In genomic region chr6:140538926-140539325, GRCh38 we compare ENCODE assay signal across 13 cellular contexts.
A peak's percentile ranks its signal among the peaks of the same experiment; 100 is the strongest.
DNase-seq lines count a peak whose midpoint lies in the region; TF ChIP-seq lines count a peak whose summit lies in the region.
"Had no signal": no experiment of that assay in that cellular context is flagged by ENCODE, and none has a peak within 500 bp of the region (broad histone marks: within the 10 kb centered on the region; RNA-seq: fewer than 3 reads in every experiment).

No MANE protein-coding gene starts in this region.

- H3K9me3 Mint-ChIP-seq in osteocyte (ENCODE audit: unreplicated experiment) (peaks cover 15% of the 10 kb centered on the region), H9 (peaks cover 15 to 17% of the 10 kb centered on the region in 2 experiments)

- no peak overlapping the region for H2BK5ac ChIP-seq in H9 (ENCODE audit: insufficient read length, low read length)

- TF ChIP-seq CTCF in C4-2B (conservative IDR thresholded peaks at IDR 0.05) (0 out of 2 replicates have a peak, but pooled peaks have one; percentile 8), choroid plexus epithelial cell (conservative IDR thresholded peaks at IDR 0.05; ENCODE audit: low read depth, low read length) (peak; percentile 13), osteocyte (IDR thresholded peaks at IDR 0.05) (no peak), H9 (conservative IDR thresholded peaks at IDR 0.05) (no peak)

- H3K36me3 ChIP-seq in MG63, result peaks cover 21% of the 10 kb centered on the region
- H3K36me3 ChIP-seq: BLaER1, ovary had no signal

- H3K56ac ChIP-seq in H9 (ENCODE audit: insufficient read length, low read depth, low read length), result no peak overlapping the region

- H2BK20ac ChIP-seq in H9 (ENCODE audit: low read depth, low read length, poor library complexity, severe bottlenecking), result no peak overlapping the region

- H3K27me3 ChIP-seq in MG63, result no peaks in the 10 kb centered on the region
- no peaks in the 10 kb centered on the region for H3K27me3 ChIP-seq in H9 (ENCODE audit: insufficient read depth, low read length)
- H3K27me3 ChIP-seq: BLaER1, ovary had no signal

- no peak overlapping the region for H3T11ph ChIP-seq in H9 (ENCODE audit: low read length)

- H3K9me3 ChIP-seq in MG63 (peaks cover 24% of the 10 kb centered on the region), H9 (ENCODE audit: control insufficient read depth, low read depth, low read length) (no peaks in the 10 kb centered on the region)
- H3K9me3 ChIP-seq: ovary had no signal

- no peaks in the 10 kb centered on the region for H3K79me1 ChIP-seq in H9 (ENCODE audit: insufficient read depth, low read depth, low read length, poor library complexity, severe bottlenecking)

- H3K27ac Mint-ChIP-seq in osteocyte (ENCODE audit: unreplicated experiment) (peak overlapping the region; percentile 88), H9 (no peak overlapping the region; a peak in 2 of 7 replicates)

- H3K27ac ChIP-seq in C4-2B (no peak overlapping the region), H9 (ENCODE audit: insufficient read length, low read depth, low read length) (no peak overlapping the region)
- H3K27ac ChIP-seq: BLaER1 had no signal

- H2AK5ac ChIP-seq in H9 (ENCODE audit: insufficient read length, low read length), result no peak overlapping the region

- no peaks in the 10 kb centered on the region for H3K23me2 ChIP-seq in H9 (ENCODE audit: insufficient read length, low read depth, low read length, poor library complexity, severe bottlenecking)

- H3K4ac ChIP-seq in H9 (ENCODE audit: low read depth, low read length), result no peak overlapping the region

- no peak overlapping the region for H3K4me3 ChIP-seq in MG63
- H3K4me3 ChIP-seq in choroid plexus epithelial cell (ENCODE audit: low read depth, low read length), result no peak overlapping the region
- H3K4me3 ChIP-seq: BLaER1, ovary had no signal

- no peaks in the 10 kb centered on the region; the same call in 1 of the 2 replicates for H3K4me1 ChIP-seq in H9 (ENCODE audit: insufficient read depth, low read length)
- H3K4me1 ChIP-seq: BLaER1 had no signal

- peaks cover 14% of the 10 kb centered on the region for H3K36me3 Mint-ChIP-seq in osteocyte (ENCODE audit: unreplicated experiment)
- H3K36me3 Mint-ChIP-seq in H9 (ENCODE audit: insufficient read depth in 1 of 3, low read depth in 3 of 3), result peaks cover 6 to 17% (median 10%) of the 10 kb centered on the region in 3 experiments

- H2BK12ac ChIP-seq in H9 (ENCODE audit: insufficient read length, low read depth, low read length), result no peak overlapping the region

- H4K8ac ChIP-seq in H9 (replicated peaks; ENCODE audit: insufficient read length, low read depth, low read length), result no peak overlapping the region

- H2BK15ac ChIP-seq in H9 (ENCODE audit: low read depth, low read length), result no peak overlapping the region

- H3K4me3 Mint-ChIP-seq in osteocyte (ENCODE audit: unreplicated experiment), result no peak overlapping the region
- H3K4me3 Mint-ChIP-seq in H9, result no peak overlapping the region

- no peak overlapping the region for H3K9ac ChIP-seq in H9 (ENCODE audit: extremely low read depth, insufficient read length, low read length)
- H3K9ac ChIP-seq: BLaER1 had no signal

- no peaks in the 10 kb centered on the region for H4K20me1 ChIP-seq in H9 (ENCODE audit: control insufficient read depth, insufficient read depth, insufficient read length)
- H4K20me1 ChIP-seq: BLaER1 had no signal

- no peak overlapping the region for H3K4me2 ChIP-seq in H9 (ENCODE audit: insufficient read depth, insufficient read length, low read length)
- H3K4me2 ChIP-seq: BLaER1 had no signal

- DNase-seq in MG63, result peak; percentile 14
- peak; percentile 66 for DNase-seq in choroid plexus epithelial cell (ENCODE audit: low read depth)
- no peak for DNase-seq in osteocyte (ENCODE audit: extremely low spot score, unreplicated experiment)
- DNase-seq in NCI-H2171 (lab: John Stamatoyannopoulos, UW), result no peak
- no peak for DNase-seq in H9
- no peak for DNase-seq in NCI-H2081 treated with DMSO at 0.1 percent for 48 hours (lab: John Stamatoyannopoulos, UW)
- no peak for DNase-seq in NCI-H1694 treated with DMSO at 0.1 percent for 48 hours (lab: John Stamatoyannopoulos, UW)
- DNase-seq: activated T-cell treated with anti-CD3 and anti-CD28 coated beads, Interleukin-2, amount 50 U/mL, for 48 hours; NCI-H510A; ovary; SHP77 had no signal

- H3K79me2 ChIP-seq in H9 (ENCODE audit: insufficient read depth, low read length), result no peaks in the 10 kb centered on the region

- H3K4me1 Mint-ChIP-seq in osteocyte (ENCODE audit: unreplicated experiment) (peaks cover 60% of the 10 kb centered on the region), H9 (peaks cover 18 to 19% of the 10 kb centered on the region in 2 experiments)

- no peak overlapping the region for H4K91ac ChIP-seq in H9 (ENCODE audit: insufficient read length, low read depth, low read length)

- H3K27me3 Mint-ChIP-seq in osteocyte (ENCODE audit: unreplicated experiment) (no peaks in the 10 kb centered on the region), H9 (ENCODE audit: low read depth) (no peaks in the 10 kb centered on the region)

- no peak overlapping the region for H3K18ac ChIP-seq in H9 (ENCODE audit: insufficient read length, low read depth, low read length)

- no peak overlapping the region for H4K5ac ChIP-seq in H9 (ENCODE audit: insufficient read length, low read depth, low read length)

- H3K14ac ChIP-seq in H9 (ENCODE audit: insufficient read depth, low read length), result no peak overlapping the region

- no peak overlapping the region for H3K23ac ChIP-seq in H9 (ENCODE audit: insufficient read length, low read depth, low read length)

- no peak overlapping the region for H2AFZ ChIP-seq in H9 (ENCODE audit: low read length)

- no peak overlapping the region for H2BK120ac ChIP-seq in H9 (ENCODE audit: low read depth, low read length, poor library complexity, severe bottlenecking)

Comparison
In these comparisons a context has a peak if more than half of its experiments do, and no peak if none do; other contexts are left out.
1. CTCF ChIP-seq: peak in C4-2B (single experiment) and choroid plexus epithelial cell (single experiment); none in osteocyte (single experiment) and H9 (single experiment).
2. DNase-seq: peak in MG63 (single experiment) and choroid plexus epithelial cell (single experiment); none in osteocyte (single experiment), NCI-H2171 (single experiment), H9 (single experiment), NCI-H2081 treated with DMSO at 0.1 percent for 48 hours (single experiment) and NCI-H1694 treated with DMSO at 0.1 percent for 48 hours (single experiment).